1 cellular context compared by ENCODE assay signal in the genomic region with DNA sequence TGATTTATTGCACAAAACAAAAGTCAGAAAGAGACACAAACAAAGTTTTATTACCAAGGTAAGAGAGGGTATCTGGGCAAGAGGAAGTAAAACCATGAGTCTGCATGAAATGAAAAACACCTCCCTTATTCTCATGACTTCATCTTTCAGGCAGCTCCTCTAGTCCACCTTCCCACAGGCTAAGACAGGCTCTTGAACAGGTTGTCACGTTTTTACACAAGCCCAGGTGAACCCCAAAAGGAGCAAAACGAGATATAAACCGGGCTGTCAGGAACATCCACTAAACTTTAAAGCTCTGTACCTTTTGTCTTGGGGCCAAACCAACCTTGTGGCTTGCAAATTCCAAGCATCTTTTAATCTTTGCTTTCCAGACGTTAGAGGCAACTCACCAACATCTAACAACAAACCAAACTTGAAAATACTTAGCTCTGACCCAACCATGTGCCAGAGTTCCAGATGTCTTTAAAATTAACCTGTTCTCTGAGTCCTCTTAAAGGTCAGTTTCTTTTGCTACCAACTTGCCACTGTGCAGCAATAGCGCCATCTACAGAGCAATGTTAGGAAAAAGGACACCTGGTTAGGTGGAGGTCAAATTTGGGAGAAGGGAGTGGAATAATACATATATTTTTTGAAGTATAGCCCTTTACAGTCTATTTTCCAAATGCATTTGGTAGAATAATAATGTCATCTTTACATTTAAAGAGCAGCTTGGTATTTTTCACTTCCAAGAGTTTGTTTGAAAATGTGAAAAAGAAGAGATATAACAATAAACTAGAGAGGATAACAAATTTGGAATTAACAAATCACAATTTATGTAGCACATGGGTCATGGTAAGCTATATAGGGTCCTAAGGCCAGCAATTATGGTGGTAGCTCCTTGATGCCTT.
TF ChIP-seq lines count a peak whose summit lies in the region.

No MANE protein-coding gene starts in this region.

TF ChIP-seq in GM12878, 131 proteins besides CTCF, POLR2A, EP300 and RAD21 (continued from another document and continues in another):
- TF ChIP-seq, protein P1, sequence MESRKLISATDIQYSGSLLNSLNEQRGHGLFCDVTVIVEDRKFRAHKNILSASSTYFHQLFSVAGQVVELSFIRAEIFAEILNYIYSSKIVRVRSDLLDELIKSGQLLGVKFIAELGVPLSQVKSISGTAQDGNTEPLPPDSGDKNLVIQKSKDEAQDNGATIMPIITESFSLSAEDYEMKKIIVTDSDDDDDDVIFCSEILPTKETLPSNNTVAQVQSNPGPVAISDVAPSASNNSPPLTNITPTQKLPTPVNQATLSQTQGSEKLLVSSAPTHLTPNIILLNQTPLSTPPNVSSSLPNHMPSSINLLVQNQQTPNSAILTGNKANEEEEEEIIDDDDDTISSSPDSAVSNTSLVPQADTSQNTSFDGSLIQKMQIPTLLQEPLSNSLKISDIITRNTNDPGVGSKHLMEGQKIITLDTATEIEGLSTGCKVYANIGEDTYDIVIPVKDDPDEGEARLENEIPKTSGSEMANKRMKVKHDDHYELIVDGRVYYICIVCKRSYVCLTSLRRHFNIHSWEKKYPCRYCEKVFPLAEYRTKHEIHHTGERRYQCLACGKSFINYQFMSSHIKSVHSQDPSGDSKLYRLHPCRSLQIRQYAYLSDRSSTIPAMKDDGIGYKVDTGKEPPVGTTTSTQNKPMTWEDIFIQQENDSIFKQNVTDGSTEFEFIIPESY (IDR thresholded peaks at IDR 0.05) = no peak
- TF ChIP-seq CBX3 (IDR thresholded peaks at IDR 0.05; ENCODE audit: borderline replicate concordance, low read depth) (no peak), CBFB (IDR thresholded peaks at IDR 0.05; ENCODE audit: low read depth) (no peak), MTA3 (IDR thresholded peaks at IDR 0.05; ENCODE audit: borderline replicate concordance, low read length) (no peak), HCFC1 (IDR thresholded peaks at IDR 0.05; ENCODE audit: low read length) (no peak), EED (IDR thresholded peaks at IDR 0.05; ENCODE audit: low read depth) (peak; percentile 36; the same call in 1 of the 2 replicates), SIN3A (IDR thresholded peaks at IDR 0.05; ENCODE audit: low read depth, low read length) (no peak), SMARCA5 (IDR thresholded peaks at IDR 0.05) (peak; percentile 34; the same call in 1 of the 2 replicates), FOXM1 (IDR thresholded peaks at IDR 0.05; ENCODE audit: low read depth, low read length) (0 out of 2 replicates have a peak, but pooled peaks have one; percentile 61), TAF1 (IDR thresholded peaks at IDR 0.05; ENCODE audit: borderline replicate concordance, low read depth, low read length) (no peak), YY1 (IDR thresholded peaks at IDR 0.05; ENCODE audit: low read depth, low read length) (0 out of 2 replicates have a peak, but pooled peaks have one; percentile 36), TCF3 (IDR thresholded peaks at IDR 0.05; ENCODE audit: borderline replicate concordance, insufficient read depth, low read depth, low read length) (no peak), JUND (IDR thresholded peaks at IDR 0.05; ENCODE audit: low read depth, low read length) (no peak), BHLHE40 (IDR thresholded peaks at IDR 0.05; ENCODE audit: borderline replicate concordance in 1 of 2, low read depth in 2 of 2, low read length in 1 of 2) (peak in 1 of 2 experiments; percentile 79; a peak in 2 of 4 replicates), GATAD2B (conservative IDR thresholded peaks at IDR 0.05; ENCODE audit: low read depth) (no peak), ZNF217 (IDR thresholded peaks at IDR 0.05) (no peak), CHD4 (IDR thresholded peaks at IDR 0.05) (no peak), CREB1 (IDR thresholded peaks at IDR 0.05; ENCODE audit: low read depth) (0 out of 2 replicates have a peak, but pooled peaks have one; percentile 21), SUZ12 (IDR thresholded peaks at IDR 0.05; ENCODE audit: unreplicated experiment) (no peak), RCOR1 (conservative IDR thresholded peaks at IDR 0.05; ENCODE audit: low read depth, low read length) (no peak), ZZZ3 (IDR thresholded peaks at IDR 0.05; ENCODE audit: control insufficient read depth, insufficient read length, low read depth) (no peak), STAT1 (conservative IDR thresholded peaks at IDR 0.05) (no peak), IKZF2 (IDR thresholded peaks at IDR 0.05) (0 out of 4 replicates have a peak, but pooled peaks of 1 of the 2 experiments have one; percentile 12), GABPA (IDR thresholded peaks at IDR 0.05; ENCODE audit: low read depth) (no peak), BCL11A (IDR thresholded peaks at IDR 0.05; ENCODE audit: low read depth, low read length) (no peak), MEF2B (IDR thresholded peaks at IDR 0.05; ENCODE audit: partially characterized antibody, poor library complexity, severe bottlenecking) (peak; percentile 12), MEF2A (IDR thresholded peaks at IDR 0.05; ENCODE audit: insufficient read depth, low read depth, low read length) (no peak), BACH1 (IDR thresholded peaks at IDR 0.05; ENCODE audit: borderline replicate concordance) (no peak), ATF7 (IDR thresholded peaks at IDR 0.05; ENCODE audit: low read depth) (peak; percentile 75), SMC3 (IDR thresholded peaks at IDR 0.05; ENCODE audit: borderline replicate concordance, low read length) (peak; percentile 82), HDAC2 (IDR thresholded peaks at IDR 0.05) (no peak)
- TF ChIP-seq, protein P2, sequence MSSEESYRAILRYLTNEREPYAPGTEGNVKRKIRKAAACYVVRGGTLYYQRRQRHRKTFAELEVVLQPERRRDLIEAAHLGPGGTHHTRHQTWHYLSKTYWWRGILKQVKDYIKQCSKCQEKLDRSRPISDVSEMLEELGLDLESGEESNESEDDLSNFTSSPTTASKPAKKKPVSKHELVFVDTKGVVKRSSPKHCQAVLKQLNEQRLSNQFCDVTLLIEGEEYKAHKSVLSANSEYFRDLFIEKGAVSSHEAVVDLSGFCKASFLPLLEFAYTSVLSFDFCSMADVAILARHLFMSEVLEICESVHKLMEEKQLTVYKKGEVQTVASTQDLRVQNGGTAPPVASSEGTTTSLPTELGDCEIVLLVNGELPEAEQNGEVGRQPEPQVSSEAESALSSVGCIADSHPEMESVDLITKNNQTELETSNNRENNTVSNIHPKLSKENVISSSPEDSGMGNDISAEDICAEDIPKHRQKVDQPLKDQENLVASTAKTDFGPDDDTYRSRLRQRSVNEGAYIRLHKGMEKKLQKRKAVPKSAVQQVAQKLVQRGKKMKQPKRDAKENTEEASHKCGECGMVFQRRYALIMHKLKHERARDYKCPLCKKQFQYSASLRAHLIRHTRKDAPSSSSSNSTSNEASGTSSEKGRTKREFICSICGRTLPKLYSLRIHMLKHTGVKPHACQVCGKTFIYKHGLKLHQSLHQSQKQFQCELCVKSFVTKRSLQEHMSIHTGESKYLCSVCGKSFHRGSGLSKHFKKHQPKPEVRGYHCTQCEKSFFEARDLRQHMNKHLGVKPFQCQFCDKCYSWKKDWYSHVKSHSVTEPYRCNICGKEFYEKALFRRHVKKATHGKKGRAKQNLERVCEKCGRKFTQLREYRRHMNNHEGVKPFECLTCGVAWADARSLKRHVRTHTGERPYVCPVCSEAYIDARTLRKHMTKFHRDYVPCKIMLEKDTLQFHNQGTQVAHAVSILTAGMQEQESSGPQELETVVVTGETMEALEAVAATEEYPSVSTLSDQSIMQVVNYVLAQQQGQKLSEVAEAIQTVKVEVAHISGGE (CRISPR knock-in tag; IDR thresholded peaks at IDR 0.05) = no peak
- TF ChIP-seq, protein P3, sequence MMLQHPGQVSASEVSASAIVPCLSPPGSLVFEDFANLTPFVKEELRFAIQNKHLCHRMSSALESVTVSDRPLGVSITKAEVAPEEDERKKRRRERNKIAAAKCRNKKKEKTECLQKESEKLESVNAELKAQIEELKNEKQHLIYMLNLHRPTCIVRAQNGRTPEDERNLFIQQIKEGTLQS (IDR thresholded peaks at IDR 0.05; ENCODE audit: borderline replicate concordance, extremely low read depth, low read depth, low read length) = no peak
- TF ChIP-seq, protein P4, sequence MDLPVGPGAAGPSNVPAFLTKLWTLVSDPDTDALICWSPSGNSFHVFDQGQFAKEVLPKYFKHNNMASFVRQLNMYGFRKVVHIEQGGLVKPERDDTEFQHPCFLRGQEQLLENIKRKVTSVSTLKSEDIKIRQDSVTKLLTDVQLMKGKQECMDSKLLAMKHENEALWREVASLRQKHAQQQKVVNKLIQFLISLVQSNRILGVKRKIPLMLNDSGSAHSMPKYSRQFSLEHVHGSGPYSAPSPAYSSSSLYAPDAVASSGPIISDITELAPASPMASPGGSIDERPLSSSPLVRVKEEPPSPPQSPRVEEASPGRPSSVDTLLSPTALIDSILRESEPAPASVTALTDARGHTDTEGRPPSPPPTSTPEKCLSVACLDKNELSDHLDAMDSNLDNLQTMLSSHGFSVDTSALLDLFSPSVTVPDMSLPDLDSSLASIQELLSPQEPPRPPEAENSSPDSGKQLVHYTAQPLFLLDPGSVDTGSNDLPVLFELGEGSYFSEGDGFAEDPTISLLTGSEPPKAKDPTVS (IDR thresholded peaks at IDR 0.05; ENCODE audit: low read depth, low read length) = no peak
- TF ChIP-seq, protein P5, sequence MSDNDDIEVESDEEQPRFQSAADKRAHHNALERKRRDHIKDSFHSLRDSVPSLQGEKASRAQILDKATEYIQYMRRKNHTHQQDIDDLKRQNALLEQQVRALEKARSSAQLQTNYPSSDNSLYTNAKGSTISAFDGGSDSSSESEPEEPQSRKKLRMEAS (IDR thresholded peaks at IDR 0.05; ENCODE audit: low read depth, low read length) = no peak
- TF ChIP-seq, protein P6, sequence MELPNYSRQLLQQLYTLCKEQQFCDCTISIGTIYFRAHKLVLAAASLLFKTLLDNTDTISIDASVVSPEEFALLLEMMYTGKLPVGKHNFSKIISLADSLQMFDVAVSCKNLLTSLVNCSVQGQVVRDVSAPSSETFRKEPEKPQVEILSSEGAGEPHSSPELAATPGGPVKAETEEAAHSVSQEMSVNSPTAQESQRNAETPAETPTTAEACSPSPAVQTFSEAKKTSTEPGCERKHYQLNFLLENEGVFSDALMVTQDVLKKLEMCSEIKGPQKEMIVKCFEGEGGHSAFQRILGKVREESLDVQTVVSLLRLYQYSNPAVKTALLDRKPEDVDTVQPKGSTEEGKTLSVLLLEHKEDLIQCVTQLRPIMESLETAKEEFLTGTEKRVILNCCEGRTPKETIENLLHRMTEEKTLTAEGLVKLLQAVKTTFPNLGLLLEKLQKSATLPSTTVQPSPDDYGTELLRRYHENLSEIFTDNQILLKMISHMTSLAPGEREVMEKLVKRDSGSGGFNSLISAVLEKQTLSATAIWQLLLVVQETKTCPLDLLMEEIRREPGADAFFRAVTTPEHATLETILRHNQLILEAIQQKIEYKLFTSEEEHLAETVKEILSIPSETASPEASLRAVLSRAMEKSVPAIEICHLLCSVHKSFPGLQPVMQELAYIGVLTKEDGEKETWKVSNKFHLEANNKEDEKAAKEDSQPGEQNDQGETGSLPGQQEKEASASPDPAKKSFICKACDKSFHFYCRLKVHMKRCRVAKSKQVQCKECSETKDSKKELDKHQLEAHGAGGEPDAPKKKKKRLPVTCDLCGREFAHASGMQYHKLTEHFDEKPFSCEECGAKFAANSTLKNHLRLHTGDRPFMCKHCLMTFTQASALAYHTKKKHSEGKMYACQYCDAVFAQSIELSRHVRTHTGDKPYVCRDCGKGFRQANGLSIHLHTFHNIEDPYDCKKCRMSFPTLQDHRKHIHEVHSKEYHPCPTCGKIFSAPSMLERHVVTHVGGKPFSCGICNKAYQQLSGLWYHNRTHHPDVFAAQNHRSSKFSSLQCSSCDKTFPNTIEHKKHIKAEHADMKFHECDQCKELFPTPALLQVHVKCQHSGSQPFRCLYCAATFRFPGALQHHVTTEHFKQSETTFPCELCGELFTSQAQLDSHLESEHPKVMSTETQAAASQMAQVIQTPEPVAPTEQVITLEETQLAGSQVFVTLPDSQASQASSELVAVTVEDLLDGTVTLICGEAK (IDR thresholded peaks at IDR 0.05; ENCODE audit: borderline replicate concordance) = peak; percentile 45; the same call in 1 of the 2 replicates
- TF ChIP-seq, protein P7, sequence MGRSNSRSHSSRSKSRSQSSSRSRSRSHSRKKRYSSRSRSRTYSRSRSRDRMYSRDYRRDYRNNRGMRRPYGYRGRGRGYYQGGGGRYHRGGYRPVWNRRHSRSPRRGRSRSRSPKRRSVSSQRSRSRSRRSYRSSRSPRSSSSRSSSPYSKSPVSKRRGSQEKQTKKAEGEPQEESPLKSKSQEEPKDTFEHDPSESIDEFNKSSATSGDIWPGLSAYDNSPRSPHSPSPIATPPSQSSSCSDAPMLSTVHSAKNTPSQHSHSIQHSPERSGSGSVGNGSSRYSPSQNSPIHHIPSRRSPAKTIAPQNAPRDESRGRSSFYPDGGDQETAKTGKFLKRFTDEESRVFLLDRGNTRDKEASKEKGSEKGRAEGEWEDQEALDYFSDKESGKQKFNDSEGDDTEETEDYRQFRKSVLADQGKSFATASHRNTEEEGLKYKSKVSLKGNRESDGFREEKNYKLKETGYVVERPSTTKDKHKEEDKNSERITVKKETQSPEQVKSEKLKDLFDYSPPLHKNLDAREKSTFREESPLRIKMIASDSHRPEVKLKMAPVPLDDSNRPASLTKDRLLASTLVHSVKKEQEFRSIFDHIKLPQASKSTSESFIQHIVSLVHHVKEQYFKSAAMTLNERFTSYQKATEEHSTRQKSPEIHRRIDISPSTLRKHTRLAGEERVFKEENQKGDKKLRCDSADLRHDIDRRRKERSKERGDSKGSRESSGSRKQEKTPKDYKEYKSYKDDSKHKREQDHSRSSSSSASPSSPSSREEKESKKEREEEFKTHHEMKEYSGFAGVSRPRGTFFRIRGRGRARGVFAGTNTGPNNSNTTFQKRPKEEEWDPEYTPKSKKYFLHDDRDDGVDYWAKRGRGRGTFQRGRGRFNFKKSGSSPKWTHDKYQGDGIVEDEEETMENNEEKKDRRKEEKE (IDR thresholded peaks at IDR 0.05) = no peak
- TF ChIP-seq, protein P8, sequence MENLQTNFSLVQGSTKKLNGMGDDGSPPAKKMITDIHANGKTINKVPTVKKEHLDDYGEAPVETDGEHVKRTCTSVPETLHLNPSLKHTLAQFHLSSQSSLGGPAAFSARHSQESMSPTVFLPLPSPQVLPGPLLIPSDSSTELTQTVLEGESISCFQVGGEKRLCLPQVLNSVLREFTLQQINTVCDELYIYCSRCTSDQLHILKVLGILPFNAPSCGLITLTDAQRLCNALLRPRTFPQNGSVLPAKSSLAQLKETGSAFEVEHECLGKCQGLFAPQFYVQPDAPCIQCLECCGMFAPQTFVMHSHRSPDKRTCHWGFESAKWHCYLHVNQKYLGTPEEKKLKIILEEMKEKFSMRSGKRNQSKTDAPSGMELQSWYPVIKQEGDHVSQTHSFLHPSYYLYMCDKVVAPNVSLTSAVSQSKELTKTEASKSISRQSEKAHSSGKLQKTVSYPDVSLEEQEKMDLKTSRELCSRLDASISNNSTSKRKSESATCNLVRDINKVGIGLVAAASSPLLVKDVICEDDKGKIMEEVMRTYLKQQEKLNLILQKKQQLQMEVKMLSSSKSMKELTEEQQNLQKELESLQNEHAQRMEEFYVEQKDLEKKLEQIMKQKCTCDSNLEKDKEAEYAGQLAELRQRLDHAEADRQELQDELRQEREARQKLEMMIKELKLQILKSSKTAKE (IDR thresholded peaks at IDR 0.05; ENCODE audit: low read depth, poor library complexity, severe bottlenecking) = no peak
- TF ChIP-seq, protein P9, sequence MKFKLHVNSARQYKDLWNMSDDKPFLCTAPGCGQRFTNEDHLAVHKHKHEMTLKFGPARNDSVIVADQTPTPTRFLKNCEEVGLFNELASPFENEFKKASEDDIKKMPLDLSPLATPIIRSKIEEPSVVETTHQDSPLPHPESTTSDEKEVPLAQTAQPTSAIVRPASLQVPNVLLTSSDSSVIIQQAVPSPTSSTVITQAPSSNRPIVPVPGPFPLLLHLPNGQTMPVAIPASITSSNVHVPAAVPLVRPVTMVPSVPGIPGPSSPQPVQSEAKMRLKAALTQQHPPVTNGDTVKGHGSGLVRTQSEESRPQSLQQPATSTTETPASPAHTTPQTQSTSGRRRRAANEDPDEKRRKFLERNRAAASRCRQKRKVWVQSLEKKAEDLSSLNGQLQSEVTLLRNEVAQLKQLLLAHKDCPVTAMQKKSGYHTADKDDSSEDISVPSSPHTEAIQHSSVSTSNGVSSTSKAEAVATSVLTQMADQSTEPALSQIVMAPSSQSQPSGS (IDR thresholded peaks at IDR 0.05; ENCODE audit: low read length) = peak; percentile 78
